Comparison of ENCODE assay signal across 8 cellular contexts in the genomic region with DNA sequence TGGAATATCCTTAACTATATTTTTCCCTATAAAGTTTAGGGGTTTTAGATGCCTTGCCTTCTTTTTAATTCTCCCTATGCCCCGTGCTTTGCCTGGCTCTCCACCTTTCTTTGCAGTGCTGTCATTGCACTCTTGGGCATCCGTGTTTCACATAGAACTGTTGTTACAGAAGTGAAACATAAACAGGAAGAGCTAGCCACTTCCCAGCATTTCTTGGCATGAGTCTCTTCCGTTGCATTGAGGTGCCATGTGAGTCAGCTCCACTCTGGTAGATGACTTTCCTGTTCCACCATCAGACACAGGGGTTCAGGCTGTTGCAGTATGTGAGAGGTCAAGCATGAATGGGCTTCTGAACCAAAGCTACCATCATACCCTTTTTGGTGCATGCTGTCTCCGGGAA.
DNase-seq lines count a peak whose midpoint lies in the region; ATAC-seq and TF ChIP-seq lines count a peak whose summit lies in the region.

No MANE protein-coding gene starts in this region.

- peaks cover 12% of the 10 kb centered on the region for H3K4me1 Mint-ChIP-seq in chondrocyte (ENCODE audit: low read depth)

- H3K4me3 Mint-ChIP-seq in chondrocyte (ENCODE audit: unreplicated experiment), result no peak overlapping the region

- no peak for TF ChIP-seq CTCF in Panc1 (IDR thresholded peaks at IDR 0.05)
- TF ChIP-seq CTCF in chondrocyte (IDR thresholded peaks at IDR 0.05), result peak; percentile 62

- ATAC-seq in GM19324 (IDR thresholded peaks at IDR 0.05; ENCODE audit: low FRiP score, unreplicated experiment) (peak; percentile 49), Panc1 (peak; percentile 85), HG02759 (IDR thresholded peaks at IDR 0.05; ENCODE audit: unreplicated experiment) (no peak), GM18520 (IDR thresholded peaks at IDR 0.05; ENCODE audit: unreplicated experiment) (no peak)

- DNase-seq in AG08395 (ENCODE audit: low spot score) (peak; percentile 84), Panc1 (ENCODE audit: low read depth, low spot score) (peak; percentile 69), chondrocyte (ENCODE audit: low spot score) (no peak), mucosa of gallbladder (ENCODE audit: low spot score) (peak; percentile 34), middle frontal gyrus (ENCODE audit: extremely low spot score, low spot score) (no peak)

- no peaks in the 10 kb centered on the region for H3K9me3 ChIP-seq in Panc1 (ENCODE audit: control insufficient read depth, insufficient read depth, low read depth, low read length)

- no peaks in the 10 kb centered on the region for H3K36me3 Mint-ChIP-seq in chondrocyte (ENCODE audit: low read depth)

- POLR2A ChIA-PET in Panc1 (lab: Charles Lee), result interaction anchor here (0.6 kb wide), 1 partner anchor 19 kb away, joined by 3 read pairs; no protein-coding TSS in a partner anchor

- CTCF ChIA-PET in Panc1 (lab: Charles Lee), result no interaction called here

- intact Hi-C loops in Panc1 (cut with micrococcal nuclease; ENCODE audit: unreplicated experiment), result no loop called here

- no peak overlapping the region for H3K27ac ChIP-seq in Panc1 (ENCODE audit: low read length)

- H3K4me3 ChIP-seq in Panc1 (ENCODE audit: low read depth in 2 of 2, low read length in 2 of 2), result no peak overlapping the region

- no peaks in the 10 kb centered on the region for H3K27me3 ChIP-seq in Panc1 (ENCODE audit: control insufficient read depth, insufficient read depth, low read length)

- H3K36me3 ChIP-seq in Panc1 (ENCODE audit: control insufficient read depth, insufficient read depth, low read length), result no peaks in the 10 kb centered on the region

- no peaks in the 10 kb centered on the region for H3K27me3 Mint-ChIP-seq in chondrocyte (ENCODE audit: low read depth)

- H3K9me3 Mint-ChIP-seq in chondrocyte (ENCODE audit: low read depth), result no peaks in the 10 kb centered on the region

- H3K27ac Mint-ChIP-seq in chondrocyte (ENCODE audit: unreplicated experiment), result no peak overlapping the region

- no TSS peak for BruUV-seq in Panc1 (replicated peaks; lab: Mats Ljungman, UMichigan)

- in situ Hi-C loops in Panc1 (cut with HindIII; ENCODE audit: low pct_unique_long_range_greater_than_20kb, low sequenced_read_pairs), result no loop called here

- H3K4me1 ChIP-seq in Panc1 (ENCODE audit: control insufficient read depth, insufficient read depth, low read length), result peaks cover 7% of the 10 kb centered on the region

Comparison
In these comparisons a context has a peak if more than half of its experiments do, and no peak if none do; other contexts are left out.
1. DNase-seq: peak in AG08395 (single experiment), Panc1 (single experiment) and mucosa of gallbladder (single experiment); none in chondrocyte (single experiment) and middle frontal gyrus (single experiment).
2. ATAC-seq: peak in GM19324 (single experiment) and Panc1 (single experiment); none in HG02759 (single experiment) and GM18520 (single experiment).